Comparison of ENCODE assay signal across 8 cellular contexts in the genomic region with DNA sequence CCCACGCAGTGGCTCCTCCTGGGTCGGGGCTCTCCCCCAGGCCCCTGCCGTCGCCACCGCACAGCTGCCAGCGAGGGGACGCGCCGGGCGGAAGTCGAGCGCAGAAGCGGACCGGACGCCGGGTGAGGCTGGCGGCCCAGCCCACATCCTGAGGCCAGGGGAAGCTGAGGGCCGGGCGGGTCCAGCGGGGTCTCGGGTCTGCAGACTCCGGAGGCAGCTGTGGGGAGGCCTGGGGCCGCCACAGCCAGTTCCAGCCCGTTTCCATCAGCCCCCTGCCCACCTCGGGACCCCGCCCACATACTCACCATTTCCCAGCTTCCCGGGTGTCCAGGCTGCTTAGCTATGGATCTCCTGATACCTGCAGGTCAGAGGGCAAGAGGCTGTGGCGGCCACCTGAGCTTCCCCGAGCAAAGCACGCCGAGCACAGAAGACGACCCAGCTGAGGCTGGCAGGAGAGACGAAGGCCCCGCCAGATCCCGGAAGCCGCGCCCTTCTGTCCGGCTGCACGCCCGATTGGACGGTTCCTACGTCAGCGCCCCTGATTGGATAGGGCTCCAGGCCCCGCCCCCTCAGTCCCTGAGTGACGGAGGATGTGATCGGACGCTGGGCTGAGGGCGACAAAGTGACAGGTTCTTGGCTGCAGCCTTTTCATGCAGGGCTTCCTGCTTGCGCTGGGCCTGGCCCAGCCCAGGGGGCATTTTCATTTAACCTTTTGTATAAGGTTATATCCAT. TPM values are rescaled to one million over a fixed set of nuclear protein-coding genes. Genes with fewer than 3 reads are reported as not detected.
A peak's percentile ranks its signal among the peaks of the same experiment; 100 is the strongest.
DNase-seq lines count a peak whose midpoint lies in the region; ATAC-seq and TF ChIP-seq lines count a peak whose summit lies in the region.

No MANE protein-coding gene starts in this region.

- H3K36me3 ChIP-seq in WERI-Rb-1 (peaks cover 10% of the 10 kb centered on the region; the same call in 1 of the 2 replicates), mammary epithelial cell (ENCODE audit: insufficient read depth, low read length) (no peaks in the 10 kb centered on the region), smooth muscle cell (ENCODE audit: low read depth) (no peaks in the 10 kb centered on the region)

- H3K4me3 ChIP-seq in AG04450 (ENCODE audit: low read depth, low read length) (peak overlapping the region; percentile 94), WERI-Rb-1 (ENCODE audit: low read depth, low read length) (peak overlapping the region; percentile 90), mammary epithelial cell (replicated peaks in 1 of 3; ENCODE audit: insufficient read depth in 1 of 3, low read depth in 2 of 3, low read length in 3 of 3) (peak overlapping the region; percentile 88 to 97 (median 96)), smooth muscle cell (peak overlapping the region; percentile 89)

- intact Hi-C loops in mammary epithelial cell (cut with micrococcal nuclease): loop anchor here (2.0 to 5.0 kb wide), 2 partner anchors 122 to 278 kb away; a partner anchor contains a TSS

- no peaks in the 10 kb centered on the region for H3F3A ChIP-seq in smooth muscle cell (ENCODE audit: low read depth)

- H3K4me1 ChIP-seq in mammary epithelial cell (ENCODE audit: insufficient read depth, low read length) (peaks cover 8% of the 10 kb centered on the region), smooth muscle cell (ENCODE audit: low read depth) (peaks cover 14% of the 10 kb centered on the region)

- H2AFZ ChIP-seq in mammary epithelial cell (ENCODE audit: low read depth, low read length) (peak overlapping the region; percentile 99), smooth muscle cell (ENCODE audit: low read depth) (peak overlapping the region; percentile 23)

- H3K27me3 ChIP-seq in AG04450 (ENCODE audit: control insufficient read depth, insufficient read depth, low read length) (peaks cover 4% of the 10 kb centered on the region), WERI-Rb-1 (ENCODE audit: insufficient read depth, low read depth, severe bottlenecking) (no peaks in the 10 kb centered on the region), mammary epithelial cell (ENCODE audit: insufficient read depth, low read length) (no peaks in the 10 kb centered on the region), smooth muscle cell (ENCODE audit: low read depth) (no peaks in the 10 kb centered on the region)

- ATAC-seq in GM18907 (IDR thresholded peaks at IDR 0.05; ENCODE audit: unreplicated experiment) (peak; percentile 92), HG03139 (IDR thresholded peaks at IDR 0.05; ENCODE audit: unreplicated experiment) (peak; percentile 89)

- 1% methylated on average over 18 of the region's 49 CpGs for WGBS in mammary epithelial cell (ENCODE audit: low coverage, missing lambda C conversion rate)
- WGBS in smooth muscle cell (ENCODE audit: low lambda C conversion rate): under 1% methylated on average over 41 of the region's 49 CpGs

- POLR2A ChIA-PET in AG04450 (lab: Yijun Ruan, JAX): interaction anchor here (0.9 kb wide), 1 partner anchor 120 kb away, joined by 3 read pairs; no protein-coding TSS in a partner anchor

- peak overlapping the region; percentile 91 for H3K4me2 ChIP-seq in mammary epithelial cell (ENCODE audit: insufficient read depth, low read depth, low read length)
- peak overlapping the region; percentile 85 for H3K4me2 ChIP-seq in smooth muscle cell

- H4K20me1 ChIP-seq in mammary epithelial cell (ENCODE audit: insufficient read depth, low read length) (peaks cover 1% of the 10 kb centered on the region), smooth muscle cell (ENCODE audit: low read depth) (peaks cover 22% of the 10 kb centered on the region)

- TF ChIP-seq CTCF in AG04450 (IDR thresholded peaks at IDR 0.05; ENCODE audit: low read depth, low read length) (no peak), WERI-Rb-1 (IDR thresholded peaks at IDR 0.05; ENCODE audit: low read depth, low read length) (0 out of 2 replicates have a peak, but pooled peaks have one; percentile 0), mammary epithelial cell (conservative IDR thresholded peaks at IDR 0.05 in 1 of 2, IDR thresholded peaks at IDR 0.05 in 1 of 2; ENCODE audit: extremely low read depth in 1 of 2, insufficient read depth in 1 of 2, low read depth in 1 of 2, low read length in 2 of 2) (no peak), smooth muscle cell (IDR thresholded peaks at IDR 0.05; ENCODE audit: borderline replicate concordance, insufficient read depth, poor library complexity, severe bottlenecking) (no peak)

- H3K27ac ChIP-seq in AG04450 (ENCODE audit: low read depth, low read length): peak overlapping the region; percentile 73
- peak overlapping the region; percentile 57 for H3K27ac ChIP-seq in WERI-Rb-1
- H3K27ac ChIP-seq in mammary epithelial cell (ENCODE audit: insufficient read depth, low read depth, low read length): peak overlapping the region; percentile 68
- H3K27ac ChIP-seq in smooth muscle cell (ENCODE audit: low read depth): peak overlapping the region; percentile 54

- CTCF ChIA-PET in AG04450 (lab: Charles Lee): no interaction called here
- CTCF ChIA-PET in mammary epithelial cell (lab: Charles Lee; ENCODE audit: low non-redundant PET): no interaction called here

- dilution Hi-C loops in mammary epithelial cell (cut with HindIII; ENCODE audit: low sequenced_read_pairs): no loop called here

- H3K9me3 ChIP-seq in AG04450 (ENCODE audit: control insufficient read depth, insufficient read depth, low read length): peaks cover 13% of the 10 kb centered on the region
- no peaks in the 10 kb centered on the region for H3K9me3 ChIP-seq in WERI-Rb-1 (ENCODE audit: severe bottlenecking)
- H3K9me3 ChIP-seq in mammary epithelial cell (replicated peaks; ENCODE audit: insufficient read depth, low read length): peaks cover 8% of the 10 kb centered on the region
- H3K9me3 ChIP-seq in smooth muscle cell (replicated peaks; ENCODE audit: low read depth): no peaks in the 10 kb centered on the region

- DNase-seq in AG04450 (ENCODE audit: low read depth, low spot score) (peak; percentile 46), NCI-H2196 treated with DMSO at 0.1 percent for 48 hours (lab: John Stamatoyannopoulos, UW; ENCODE audit: unreplicated experiment) (peak; percentile 60), WERI-Rb-1 (peak; percentile 99), mammary epithelial cell (peak; percentile 85), iPS-NIHi7 (ENCODE audit: extremely low spot score) (peak; percentile 98), smooth muscle cell (lab: John Stamatoyannopoulos, UW; ENCODE audit: unreplicated experiment) (peak; percentile 63)

- peak overlapping the region; percentile 79 for H3K9ac ChIP-seq in mammary epithelial cell (ENCODE audit: insufficient read depth, low read length)
- H3K9ac ChIP-seq in smooth muscle cell (ENCODE audit: low read depth): peak overlapping the region; percentile 83

- H3K79me2 ChIP-seq in mammary epithelial cell (ENCODE audit: insufficient read depth, low read length) (peaks cover 52% of the 10 kb centered on the region), smooth muscle cell (ENCODE audit: low read depth) (peaks cover 51% of the 10 kb centered on the region)

- TSS peak; percentile 34 for BruUV-seq in mammary epithelial cell (replicated peaks; lab: Mats Ljungman, UMichigan)

- in situ Hi-C loops in mammary epithelial cell (cut with MboI; ENCODE audit: low sequenced_read_pairs in 2 of 2): no loop called here

RNA-seq across cellular contexts. Expression of a gene that starts 38.7 kb away (rescaled TPM):
- polyA plus RNA-seq in AG04450 (2011; rRNA removed): 3.9 and 4.9 TPM in 2 replicates
- 21.1 and 41.1 TPM in 2 replicates for polyA minus RNA-seq in AG04450 (2011; rRNA and poly(A)+ RNA removed)
- 10 to 100 TPM in 1 of 2 donors, 1 to 10 TPM in 1; 8.2 to 39.5 TPM for total RNA-seq in mammary epithelial cell
- 3.2 TPM for polyA plus RNA-seq in mammary epithelial cell
- polyA minus RNA-seq in mammary epithelial cell: not detected
- total RNA-seq in smooth muscle cell: 47.2 and 70.3 TPM in 2 replicates
- polyA plus RNA-seq in smooth muscle cell: 4.2 and 6.3 TPM in 2 replicates

RNA-seq across cellular contexts. Expression of a gene that starts 45.3 kb away (rescaled TPM):
- polyA plus RNA-seq in AG04450 (2011; rRNA removed): not detected in 2 replicates
- polyA minus RNA-seq in AG04450 (2011; rRNA and poly(A)+ RNA removed): not detected in 2 replicates
- total RNA-seq in mammary epithelial cell: not detected
- not detected for polyA plus RNA-seq in mammary epithelial cell
- not detected for polyA minus RNA-seq in mammary epithelial cell
- not detected in 2 replicates for total RNA-seq in smooth muscle cell
- polyA plus RNA-seq in smooth muscle cell: not detected in 2 replicates

Comparison
In these comparisons a context has a peak if more than half of its experiments do, and no peak if none do; other contexts are left out.
1. Peak in every context shown above with its lines: DNase-seq, ATAC-seq, H3K4me3 ChIP-seq and H3K27ac ChIP-seq.
2. DNase-seq: peak in every context shown above with its lines; median percentile 99 in WERI-Rb-1; 98 in iPS-NIHi7; 85 in mammary epithelial cell; 63 in smooth muscle cell; 60 in NCI-H2196 treated with DMSO at 0.1 percent for 48 hours; 46 in AG04450.